ENCODE assay signal across 10 cellular contexts in genomic region chr2:54561010-54561409, GRCh38.
DNase-seq lines count a peak whose midpoint lies in the region; TF ChIP-seq lines count a peak whose summit lies in the region.
"Had no signal": no experiment of that assay in that cellular context is flagged by ENCODE, and none has a peak within 500 bp of the region (broad histone marks: within the 10 kb centered on the region; RNA-seq: fewer than 3 reads in every experiment).

No MANE protein-coding gene starts in this region.

- in situ Hi-C loops in mammary epithelial cell (cut with MboI; ENCODE audit: low sequenced_read_pairs in 2 of 2): no loop called here

- CTCF ChIA-PET in A673 (lab: Charles Lee): no interaction called here
- CTCF ChIA-PET in mammary epithelial cell (lab: Charles Lee; ENCODE audit: low non-redundant PET): no interaction called here

- no peaks in the 10 kb centered on the region for H3K27me3 ChIP-seq in A673 (replicated peaks; ENCODE audit: insufficient read depth, low read depth, low read length, poor library complexity)
- no peaks in the 10 kb centered on the region for H3K27me3 ChIP-seq in mammary epithelial cell (ENCODE audit: insufficient read depth, low read length)
- H3K27me3 ChIP-seq in mucosa of rectum (ENCODE audit: control insufficient read depth in 2 of 2, insufficient read depth in 2 of 2, low read length in 2 of 2): no peaks in the 10 kb centered on the region

- H3K27me3 Mint-ChIP-seq in IgD-negative memory B cell: no peaks in the 10 kb centered on the region

- no TSS peak for BruUV-seq in A673 (replicated peaks; lab: Mats Ljungman, UMichigan)
- BruUV-seq in mammary epithelial cell (replicated peaks; lab: Mats Ljungman, UMichigan): no TSS peak

- H3K36me3 Mint-ChIP-seq in IgD-negative memory B cell: no peaks in the 10 kb centered on the region

- H3K9me3 ChIP-seq in A673 (ENCODE audit: low read depth, low read length, poor library complexity, severe bottlenecking): no peaks in the 10 kb centered on the region
- H3K9me3 ChIP-seq in mammary epithelial cell (replicated peaks; ENCODE audit: insufficient read depth, low read length): no peaks in the 10 kb centered on the region
- no peaks in the 10 kb centered on the region for H3K9me3 ChIP-seq in mucosa of rectum (ENCODE audit: control insufficient read depth in 2 of 2, low read length in 2 of 2)

- peaks cover 39 to 53% (median 50%) of the 10 kb centered on the region in 3 donors for H3K4me1 Mint-ChIP-seq in IgD-negative memory B cell

- H3K36me3 ChIP-seq in A673 (ENCODE audit: insufficient read depth, low read length, poor library complexity, severe bottlenecking) (no peaks in the 10 kb centered on the region), mammary epithelial cell (ENCODE audit: insufficient read depth, low read length) (no peaks in the 10 kb centered on the region), mucosa of rectum (ENCODE audit: control insufficient read depth in 2 of 2, insufficient read depth in 2 of 2, low read length in 2 of 2) (peaks cover 0 to 3% of the 10 kb centered on the region in 2 donors)

- POLR2A ChIA-PET in A673 (lab: Charles Lee; ENCODE audit: low non-redundant PET): no interaction called here

- H3K79me2 ChIP-seq in mammary epithelial cell (ENCODE audit: insufficient read depth, low read length): peaks cover 84% of the 10 kb centered on the region

- peak overlapping the region; percentile 87 for H3K4me2 ChIP-seq in mammary epithelial cell (ENCODE audit: insufficient read depth, low read depth, low read length)

- peaks cover 17% of the 10 kb centered on the region for H3K4me1 ChIP-seq in A673 (ENCODE audit: insufficient read depth, low read length, poor library complexity, severe bottlenecking)
- H3K4me1 ChIP-seq in mammary epithelial cell (ENCODE audit: insufficient read depth, low read length): peaks cover 30% of the 10 kb centered on the region
- peaks cover 27 to 31% of the 10 kb centered on the region in 2 donors for H3K4me1 ChIP-seq in mucosa of rectum (ENCODE audit: control insufficient read depth in 2 of 2, insufficient read depth in 2 of 2, low read length in 2 of 2)

- H2AFZ ChIP-seq in mammary epithelial cell (ENCODE audit: low read depth, low read length): no peak overlapping the region

- dilution Hi-C loops in mammary epithelial cell (cut with HindIII; ENCODE audit: low sequenced_read_pairs): loop anchor here (5.0 kb wide), 1 partner anchor 34 kb away; no protein-coding TSS in a partner anchor

- 27% methylated on average over 4 of the region's 4 CpGs for WGBS in mammary epithelial cell (ENCODE audit: low coverage, missing lambda C conversion rate)

- no peaks in the 10 kb centered on the region for H3K9me3 Mint-ChIP-seq in IgD-negative memory B cell

- TF ChIP-seq CTCF in A673 (conservative IDR thresholded peaks at IDR 0.05; ENCODE audit: low read depth, low read length) (no peak), mammary epithelial cell (conservative IDR thresholded peaks at IDR 0.05 in 1 of 2, IDR thresholded peaks at IDR 0.05 in 1 of 2; ENCODE audit: extremely low read depth in 1 of 2, insufficient read depth in 1 of 2, low read depth in 1 of 2, low read length in 2 of 2) (no peak)

- DNase-seq in A673 (ENCODE audit: low spot score): no peak
- no peak for DNase-seq in mammary epithelial cell
- no peak for DNase-seq in HT-29 (ENCODE audit: low spot score)
- no peak for DNase-seq in GOT3 (lab: John Stamatoyannopoulos, UW)
- DNase-seq in ecto neural progenitor cell (ENCODE audit: low spot score): no peak
- no peak for DNase-seq in activated gamma-delta T cell treated with Interleukin-2 at 50 U/mL for 16 hours
- DNase-seq: aorta; stimulated activated CD4-positive, alpha-beta T cell treated with anti-CD3 and anti-CD28 coated beads, Interleukin-15, amount 100 ng/mL, for 24 hours had no signal

- H3K9ac ChIP-seq in mammary epithelial cell (ENCODE audit: insufficient read depth, low read length): peak overlapping the region; percentile 97
- peak overlapping the region; percentile 47 to 95 for H3K9ac ChIP-seq in mucosa of rectum (ENCODE audit: low read depth in 1 of 2, low read length in 2 of 2)

- H3K27ac Mint-ChIP-seq in IgD-negative memory B cell: peak overlapping the region; percentile 71 to 95 (median 94)

- H3K27ac ChIP-seq in A673 (ENCODE audit: low read depth, low read length, poor library complexity, severe bottlenecking) (peak overlapping the region; percentile 85), mammary epithelial cell (ENCODE audit: insufficient read depth, low read depth, low read length) (peak overlapping the region; percentile 97), mucosa of rectum (ENCODE audit: low read depth in 2 of 2, low read length in 2 of 2) (peak overlapping the region; percentile 91 to 96)

- no peaks in the 10 kb centered on the region for H4K20me1 ChIP-seq in mammary epithelial cell (ENCODE audit: insufficient read depth, low read length)

- intact Hi-C loops in A673 (cut with micrococcal nuclease; ENCODE audit: unreplicated experiment) (no loop called here), mammary epithelial cell (cut with micrococcal nuclease) (no loop called here)

- H3K4me3 Mint-ChIP-seq in IgD-negative memory B cell: peak overlapping the region; percentile 97 to 99 (median 98)

- H3K4me3 ChIP-seq in A673 (ENCODE audit: low read depth, low read length, poor library complexity, severe bottlenecking) (peak overlapping the region; percentile 69), mammary epithelial cell (replicated peaks in 1 of 3; ENCODE audit: insufficient read depth in 1 of 3, low read depth in 2 of 3, low read length in 3 of 3) (peak overlapping the region; percentile 75 to 87 (median 80)), mucosa of rectum (ENCODE audit: low read length in 2 of 2) (peak overlapping the region; percentile 71 to 99)
